ENCODE assay signal across 19 cellular contexts in genomic region chr3:41265011-41265545, GRCh38.
A peak's percentile ranks its signal among the peaks of the same experiment; 100 is the strongest.
DNase-seq lines count a peak whose midpoint lies in the region; ATAC-seq, FAIRE-seq and TF ChIP-seq lines count a peak whose summit lies in the region.
"Had no signal": no experiment of that assay in that cellular context is flagged by ENCODE, and none has a peak within 500 bp of the region (broad histone marks: within the 10 kb centered on the region; RNA-seq: fewer than 3 reads in every experiment).

No MANE protein-coding gene starts in this region.

- H3K27me3 Mint-ChIP-seq in activated T-cell treated with anti-CD3 and anti-CD28 coated beads, Interleukin-2, amount 50 U/mL, for 24 hours: no peaks in the 10 kb centered on the region
- no peaks in the 10 kb centered on the region for H3K27me3 Mint-ChIP-seq in natural killer cell (ENCODE audit: low read depth in 2 of 2)
- H3K27me3 Mint-ChIP-seq: central memory CD8-positive, alpha-beta T cell had no signal

- no peak overlapping the region for H3K4me3 Mint-ChIP-seq in activated T-cell treated with anti-CD3 and anti-CD28 coated beads, Interleukin-2, amount 50 U/mL, for 24 hours
- no peak overlapping the region for H3K4me3 Mint-ChIP-seq in natural killer cell
- H3K4me3 Mint-ChIP-seq: activated T-cell treated with anti-CD3 and anti-CD28 coated beads, Interleukin-2, amount 50 U/mL, for 4 hours; central memory CD8-positive, alpha-beta T cell; immature natural killer cell had no signal

- FAIRE-seq in HTR-8/SVneo (lab: Jason Lieb, UNC) (no peak), K562 (lab: Jason Lieb, UNC) (no peak)
- FAIRE-seq: GM12878 had no signal

- WGBS in K562 (ENCODE audit: insufficient coverage, low coverage, missing lambda C conversion rate): 16% methylated on average over 11 of the region's 11 CpGs
- 81% methylated on average over 9 of the region's 11 CpGs for WGBS in mesenchymal stem cell

- no peaks in the 10 kb centered on the region for H3K4me1 Mint-ChIP-seq in activated T-cell treated with anti-CD3 and anti-CD28 coated beads, Interleukin-2, amount 50 U/mL, for 24 hours (ENCODE audit: low read depth)
- H3K4me1 Mint-ChIP-seq in natural killer cell: no peaks in the 10 kb centered on the region
- H3K4me1 Mint-ChIP-seq: central memory CD8-positive, alpha-beta T cell; immature natural killer cell had no signal

- H3K4ac ChIP-seq in mesenchymal stem cell (ENCODE audit: low read depth in 1 of 2, low read length in 2 of 2): no peak overlapping the region

- no peaks in the 10 kb centered on the region for H3K9me1 ChIP-seq in K562 (ENCODE audit: control insufficient read depth, insufficient read depth, low read length)

- H3K4me3 ChIP-seq in K562 (no peak overlapping the region), mesenchymal stem cell (ENCODE audit: insufficient read depth in 1 of 2, low read depth in 1 of 2, low read length in 2 of 2) (no peak overlapping the region)
- H3K4me3 ChIP-seq: GM12878, thoracic aorta had no signal

- H2BK12ac ChIP-seq in mesenchymal stem cell (ENCODE audit: low read length in 2 of 2): no peak overlapping the region

- H4K8ac ChIP-seq in mesenchymal stem cell (ENCODE audit: low read length): no peak overlapping the region

- no peak overlapping the region for H3K27ac Mint-ChIP-seq in activated T-cell treated with anti-CD3 and anti-CD28 coated beads, Interleukin-2, amount 50 U/mL, for 24 hours
- H3K27ac Mint-ChIP-seq in natural killer cell: no peak overlapping the region
- H3K27ac Mint-ChIP-seq: immature natural killer cell had no signal

- POLR2A ChIA-PET in K562 (lab: Yijun Ruan, JAX): no interaction called here

- H2BK15ac ChIP-seq in mesenchymal stem cell (ENCODE audit: low read depth, poor library complexity, severe bottlenecking): no peak overlapping the region

- H3K36me3 Mint-ChIP-seq in activated T-cell treated with anti-CD3 and anti-CD28 coated beads, Interleukin-2, amount 50 U/mL, for 24 hours (ENCODE audit: low read depth): no peaks in the 10 kb centered on the region
- no peaks in the 10 kb centered on the region for H3K36me3 Mint-ChIP-seq in natural killer cell

- H3K79me1 ChIP-seq in mesenchymal stem cell (replicated peaks; ENCODE audit: low read length, poor library complexity, severe bottlenecking): no peaks in the 10 kb centered on the region

- H3K9ac ChIP-seq in K562 (ENCODE audit: insufficient read depth in 1 of 2, low read depth in 2 of 2, low read length in 2 of 2) (peak overlapping the region in 1 of 2 experiments; percentile 32; a peak in 1 of 4 replicates), mesenchymal stem cell (ENCODE audit: low read length) (no peak overlapping the region)

- H3K27ac ChIP-seq in K562 (ENCODE audit: extremely low read depth, low read depth, low read length) (no peak overlapping the region), mesenchymal stem cell (ENCODE audit: low read length, poor library complexity, severe bottlenecking) (peak overlapping the region; percentile 44)
- H3K27ac ChIP-seq: C4-2B, thoracic aorta had no signal

- H3K36me3 ChIP-seq in K562 (ENCODE audit: control insufficient read depth, insufficient read depth, low read length) (no peaks in the 10 kb centered on the region), mesenchymal stem cell (ENCODE audit: control insufficient read depth in 1 of 2, insufficient read depth in 2 of 2, low read depth in 1 of 2, low read length in 2 of 2) (peaks cover 0 to 2% of the 10 kb centered on the region in 2 experiments)
- H3K36me3 ChIP-seq: thoracic aorta had no signal

- H3K9me3 ChIP-seq in K562 (replicated peaks; ENCODE audit: control insufficient read depth, insufficient read depth, low read depth, low read length): no peaks in the 10 kb centered on the region
- H3K9me3 ChIP-seq in mesenchymal stem cell (ENCODE audit: control insufficient read depth, low read length): no peaks in the 10 kb centered on the region
- H3K9me3 ChIP-seq: thoracic aorta had no signal

- intact Hi-C loops in K562 (cut with micrococcal nuclease): no loop called here
- intact Hi-C loops in natural killer cell (cut with micrococcal nuclease): no loop called here

- H3K23ac ChIP-seq in mesenchymal stem cell (ENCODE audit: low read length in 2 of 2): no peak overlapping the region

- H3K27me3 ChIP-seq in K562 (ENCODE audit: control insufficient read depth in 2 of 2, insufficient read depth in 2 of 2, low read length in 2 of 2): peaks cover 13 to 31% of the 10 kb centered on the region in 2 experiments; a peak in 4 of 5 replicates
- no peaks in the 10 kb centered on the region for H3K27me3 ChIP-seq in mesenchymal stem cell (ENCODE audit: control insufficient read depth in 1 of 2, insufficient read depth in 1 of 2, low read length in 2 of 2)

- no peak overlapping the region for H3K18ac ChIP-seq in mesenchymal stem cell (ENCODE audit: low read depth in 1 of 2, low read length in 2 of 2)

- H3K9me3 Mint-ChIP-seq in activated T-cell treated with anti-CD3 and anti-CD28 coated beads, Interleukin-2, amount 50 U/mL, for 24 hours: no peaks in the 10 kb centered on the region
- peaks cover 0 to 3% of the 10 kb centered on the region in 2 donors for H3K9me3 Mint-ChIP-seq in natural killer cell
- H3K9me3 Mint-ChIP-seq: activated T-cell treated with anti-CD3 and anti-CD28 coated beads, Interleukin-2, amount 50 U/mL, for 4 hours; immature natural killer cell had no signal

- no peak for TF ChIP-seq EP300 in K562 (IDR thresholded peaks at IDR 0.05; ENCODE audit: low read length)

- CTCF ChIA-PET in K562 (lab: Yijun Ruan, JAX; ENCODE audit: low intra/inter-chr PET ratio): no interaction called here

- H3K4me1 ChIP-seq in K562 (replicated peaks in 1 of 2; ENCODE audit: control insufficient read depth in 2 of 2, insufficient read depth in 2 of 2, low read length in 2 of 2) (peaks cover 3 to 10% of the 10 kb centered on the region in 2 experiments; a peak in 3 of 5 replicates), mesenchymal stem cell (ENCODE audit: control insufficient read depth, insufficient read depth, low read depth, low read length) (peaks cover 25% of the 10 kb centered on the region)

- H2BK5ac ChIP-seq in mesenchymal stem cell (ENCODE audit: low read depth, low read length, poor library complexity, severe bottlenecking): no peak overlapping the region

- H2BK120ac ChIP-seq in mesenchymal stem cell (ENCODE audit: low read depth, low read length): no peak overlapping the region

- peak overlapping the region in 1 of 2 experiments; percentile 41 for H3K14ac ChIP-seq in mesenchymal stem cell (ENCODE audit: low read length in 2 of 2)

- no peaks in the 10 kb centered on the region for H4K20me1 ChIP-seq in K562 (replicated peaks; ENCODE audit: control insufficient read depth, insufficient read depth, low read length)

- TF ChIP-seq CTCF in K562 (IDR thresholded peaks at IDR 0.05 in 2 of 3, conservative IDR thresholded peaks at IDR 0.05 in 1 of 3; ENCODE audit: insufficient read depth in 2 of 3, low read depth in 1 of 3, low read length in 3 of 3) (no peak), natural killer cell (IDR thresholded peaks at IDR 0.05) (no peak)

- H3K79me2 ChIP-seq in K562 (ENCODE audit: control insufficient read depth, insufficient read depth, low read length): no peaks in the 10 kb centered on the region

- no peak overlapping the region for H4K91ac ChIP-seq in mesenchymal stem cell (ENCODE audit: low read length)

- in situ Hi-C loops in K562 (cut with MboI): no loop called here

- DNase-seq in Daoy (ENCODE audit: low read depth): peak; percentile 81
- DNase-seq in HTR-8/SVneo (ENCODE audit: insufficient read length, low spot score): peak; percentile 20
- DNase-seq in K562 (ENCODE audit: extremely low read depth in 1 of 4, low spot score in 3 of 4): no peak
- DNase-seq in mesenchymal stem cell: peak; percentile 37
- DNase-seq in activated T-cell treated with anti-CD3 and anti-CD28 coated beads, Interleukin-2, amount 50 U/mL, for 24 hours: no peak
- no peak for DNase-seq in natural killer cell
- DNase-seq in GM19238 (ENCODE audit: insufficient read length, low spot score): no peak
- DNase-seq: activated CD4-positive, alpha-beta T cell treated with anti-CD3 and anti-CD28 coated beads, Interleukin-2, amount 50 U/mL, for 48 hours; activated T-cell treated with anti-CD3 and anti-CD28 coated beads, Interleukin-2, amount 50 U/mL, for 4 hours; immature natural killer cell; NCI-H1436 treated with DMSO at 0.1 percent for 48 hours; NCI-H345; stimulated activated CD4-positive, alpha-beta T cell treated with anti-CD3 and anti-CD28 coated beads, Interleukin-4, amount 100 ng/mL, for 24 hours had no signal

- no peak for ATAC-seq in K562
- ATAC-seq in natural killer cell: no peak
- ATAC-seq in GM19351 (IDR thresholded peaks at IDR 0.05; ENCODE audit: unreplicated experiment): no peak
- ATAC-seq: activated T-cell treated with anti-CD3 and anti-CD28 coated beads, Interleukin-2, amount 50 U/mL, for 4 hours; GM12878; sciatic nerve had no signal

- no peak for TF ChIP-seq POLR2A in K562 (conservative IDR thresholded peaks at IDR 0.05)

- H2AFZ ChIP-seq in K562 (ENCODE audit: low read depth, low read length) (no peak overlapping the region), mesenchymal stem cell (ENCODE audit: low read depth, low read length) (no peak overlapping the region)

- BruUV-seq in K562 (replicated peaks; lab: Mats Ljungman, UMichigan): no TSS peak

- H3K4me2 ChIP-seq in K562 (ENCODE audit: insufficient read depth, low read length): no peak overlapping the region
- H3K4me2 ChIP-seq in mesenchymal stem cell (ENCODE audit: low read length, poor library complexity, severe bottlenecking): no peak overlapping the region

- H2AK5ac ChIP-seq in mesenchymal stem cell (ENCODE audit: low read length, severe bottlenecking): peak overlapping the region; percentile 43

- TF ChIP-seq RAD21 in K562 (CRISPR knock-in tag; conservative IDR thresholded peaks at IDR 0.05 in 1 of 2, IDR thresholded peaks at IDR 0.05 in 1 of 2): no peak

TF ChIP-seq in K562, 482 proteins besides CTCF, POLR2A, EP300 and RAD21 (continues in another document):
- peak; percentile 45 for TF ChIP-seq ATF3 (IDR thresholded peaks at IDR 0.05)
- no peak for TF ChIP-seq ATF3 (CRISPR knock-in tag; conservative IDR thresholded peaks at IDR 0.05)
- TF ChIP-seq FOSL1 (tag; conservative IDR thresholded peaks at IDR 0.05): peak; percentile 48
- no peak for TF ChIP-seq RBM34 (IDR thresholded peaks at IDR 0.05; ENCODE audit: borderline replicate concordance, insufficient read depth, low read length)

Comparison
In these comparisons a context has a peak if more than half of its experiments do, and no peak if none do; other contexts are left out.
1. DNase-seq: peak in Daoy (single experiment), HTR-8/SVneo (single experiment) and mesenchymal stem cell (single experiment); none in K562 (0 of 4), activated T-cell treated with anti-CD3 and anti-CD28 coated beads, Interleukin-2, amount 50 U/mL, for 24 hours (single experiment), natural killer cell (single experiment) and GM19238 (single experiment).